Comparison of ENCODE assay signal across 8 cellular contexts in genomic region chr3:8110966-8111798, GRCh38.
DNase-seq lines count a peak whose midpoint lies in the region; ATAC-seq lines count a peak whose summit lies in the region.

No MANE protein-coding gene starts in this region.

- DNase-seq in COLO829 (ENCODE audit: low spot score) (peak; percentile 38), NOMO-1 treated with DMSO at 0.1 percent for 48 hours (lab: John Stamatoyannopoulos, UW; ENCODE audit: unreplicated experiment) (peak; percentile 62), activated T-cell treated with anti-CD3 and anti-CD28 coated beads for 1 hour (ENCODE audit: low read depth) (peak; percentile 24)
- DNase-seq in naive thymus-derived CD8-positive, alpha-beta T cell, result peak in 9 of 10 donors; percentile 21 to 67 (median 45)

- H3K27me3 Mint-ChIP-seq in naive thymus-derived CD8-positive, alpha-beta T cell, result peaks cover 0 to 24% (median 12%) of the 10 kb centered on the region in 5 donors
- H3K27me3 Mint-ChIP-seq in stimulated activated naive CD8-positive, alpha-beta T cell treated with anti-CD3 and anti-CD28 coated beads, Interleukin-15, Interleukin-2, amounts not matched to agents 100 ng/mL and 50 ng/mL, for 24 hours, result no peaks in the 10 kb centered on the region

- H3K36me3 Mint-ChIP-seq in naive thymus-derived CD8-positive, alpha-beta T cell, result no peaks in the 10 kb centered on the region
- no peaks in the 10 kb centered on the region for H3K36me3 Mint-ChIP-seq in stimulated activated naive CD8-positive, alpha-beta T cell treated with anti-CD3 and anti-CD28 coated beads, Interleukin-15, Interleukin-2, amounts not matched to agents 100 ng/mL and 50 ng/mL, for 24 hours (ENCODE audit: low read depth)

- peaks cover 0 to 3% (median 0%) of the 10 kb centered on the region in 9 donors for H3K9me3 Mint-ChIP-seq in naive thymus-derived CD8-positive, alpha-beta T cell
- no peaks in the 10 kb centered on the region for H3K9me3 Mint-ChIP-seq in stimulated activated naive CD8-positive, alpha-beta T cell treated with anti-CD3 and anti-CD28 coated beads, Interleukin-15, Interleukin-2, amounts not matched to agents 100 ng/mL and 50 ng/mL, for 24 hours

- H3K4me1 Mint-ChIP-seq in naive thymus-derived CD8-positive, alpha-beta T cell, result peaks cover 2 to 6% (median 5%) of the 10 kb centered on the region in 4 donors
- peaks cover 7% of the 10 kb centered on the region for H3K4me1 Mint-ChIP-seq in stimulated activated naive CD8-positive, alpha-beta T cell treated with anti-CD3 and anti-CD28 coated beads, Interleukin-15, Interleukin-2, amounts not matched to agents 100 ng/mL and 50 ng/mL, for 24 hours (ENCODE audit: low read depth)

- POLR2A ChIA-PET in naive thymus-derived CD8-positive, alpha-beta T cell (lab: Charles Lee), result no interaction called here

- H3K4me3 Mint-ChIP-seq in naive thymus-derived CD8-positive, alpha-beta T cell, result peak overlapping the region in 8 of 10 donors; percentile 34 to 79 (median 58)
- peak overlapping the region; percentile 65 for H3K4me3 Mint-ChIP-seq in stimulated activated naive CD8-positive, alpha-beta T cell treated with anti-CD3 and anti-CD28 coated beads, Interleukin-15, Interleukin-2, amounts not matched to agents 100 ng/mL and 50 ng/mL, for 24 hours

- H3K27ac Mint-ChIP-seq in naive thymus-derived CD8-positive, alpha-beta T cell, result peak overlapping the region in 2 of 10 donors; percentile 52 to 58
- no peak overlapping the region for H3K27ac Mint-ChIP-seq in stimulated activated naive CD8-positive, alpha-beta T cell treated with anti-CD3 and anti-CD28 coated beads, Interleukin-15, Interleukin-2, amounts not matched to agents 100 ng/mL and 50 ng/mL, for 24 hours

- ATAC-seq in GM19397 (IDR thresholded peaks at IDR 0.05; ENCODE audit: unreplicated experiment) (peak; percentile 96), HG03442 (IDR thresholded peaks at IDR 0.05; ENCODE audit: unreplicated experiment) (peak; percentile 99), esophagus mucosa (peak; percentile 92)
- ATAC-seq in naive thymus-derived CD8-positive, alpha-beta T cell, result peak; percentile 60 to 88

Comparison
In these comparisons a context has a peak if more than half of its experiments do, and no peak if none do; other contexts are left out.
1. Peak in every context shown above with its lines: DNase-seq and ATAC-seq.